21 cellular contexts compared by ENCODE assay signal in the genomic region with DNA sequence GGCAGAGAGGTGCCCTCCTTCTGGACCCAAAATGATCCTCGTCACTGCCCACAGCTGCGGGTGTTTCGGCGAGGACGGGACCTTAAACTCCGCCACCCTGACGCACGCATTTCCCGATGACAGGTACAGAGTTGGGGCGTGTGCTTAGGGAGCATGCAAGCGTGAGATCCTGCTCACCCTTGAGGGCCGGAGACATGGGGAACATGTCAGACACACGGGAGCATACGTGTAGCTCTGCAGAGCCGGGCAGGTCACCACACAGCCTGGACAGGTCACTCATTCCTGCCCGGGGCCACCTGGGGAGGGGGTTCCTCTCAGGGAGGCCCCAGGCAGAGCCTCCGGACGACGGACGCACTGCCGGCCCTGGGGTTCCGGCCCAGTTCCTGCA. TPM values are rescaled to one million over a fixed set of nuclear protein-coding genes. Genes with fewer than 3 reads are reported as not detected.
DNase-seq lines count a peak whose midpoint lies in the region; ATAC-seq lines count a peak whose summit lies in the region.
"Had no signal": no experiment of that assay in that cellular context is flagged by ENCODE, and none has a peak within 500 bp of the region (broad histone marks: within the 10 kb centered on the region; RNA-seq: fewer than 3 reads in every experiment).

No MANE protein-coding gene starts in this region.

- DNase-seq in right cardiac atrium (peak in 2 of 3 donors; percentile 23 to 42), left ventricle myocardium superior (no peak), mesenchymal stem cell (no peak), neuronal stem cell (ENCODE audit: low spot score) (no peak), NCI-H446 treated with DMSO at 0.1 percent for 48 hours (lab: John Stamatoyannopoulos, UW) (no peak), NCI-H524 (lab: John Stamatoyannopoulos, UW) (no peak)
- DNase-seq: 8988T; ACHN; AML-193; BE2C; CD4-positive, alpha-beta T cell; CD8-positive, alpha-beta memory T cell; DMS 273 treated with DMSO at 0.1 percent for 48 hours; DMS79; EL; GDM1; GM23248; HCEC 1CT had no signal

- H2BK15ac ChIP-seq in mesenchymal stem cell (ENCODE audit: low read depth, poor library complexity, severe bottlenecking) (no peak overlapping the region), neuronal stem cell (ENCODE audit: low read length) (peak overlapping the region; percentile 58)

- H3K9ac ChIP-seq in mesenchymal stem cell (ENCODE audit: low read length), result no peak overlapping the region
- no peak overlapping the region for H3K9ac ChIP-seq in neuronal stem cell (ENCODE audit: low read depth, low read length, poor library complexity)
- H3K9ac ChIP-seq: BLaER1 treated with 17β-estradiol and CSF1 and Interleukin-3, amounts not matched to agents 10 nM and 100 nM; GM23248 had no signal

- H3K79me1 ChIP-seq in mesenchymal stem cell (replicated peaks; ENCODE audit: low read length, poor library complexity, severe bottlenecking) (no peaks in the 10 kb centered on the region), neuronal stem cell (ENCODE audit: low read depth, low read length) (peaks cover 6% of the 10 kb centered on the region)

- no peak overlapping the region for H4K8ac ChIP-seq in mesenchymal stem cell (ENCODE audit: low read length)
- H4K8ac ChIP-seq in neuronal stem cell (ENCODE audit: low read depth, low read length), result no peak overlapping the region

- intact Hi-C loops in right cardiac atrium (cut with DNase I) (no loop called here), left ventricle myocardium superior (cut with micrococcal nuclease) (no loop called here)

- H2AK5ac ChIP-seq in mesenchymal stem cell (ENCODE audit: low read length, severe bottlenecking) (no peak overlapping the region), neuronal stem cell (ENCODE audit: low read depth, low read length) (peak overlapping the region; percentile 63)

- WGBS in right cardiac atrium, result 97% methylated on average over 22 of the region's 22 CpGs
- 97% methylated on average over 22 of the region's 22 CpGs for WGBS in mesenchymal stem cell
- no CpG with 5 or more reads among the region's 22 CpGs for WGBS in neuronal stem cell (ENCODE audit: extremely low coverage in 2 of 2, insufficient read length in 2 of 2, insufficient replicate concordance in 1 of 2), 2 donors

- H3K23ac ChIP-seq in mesenchymal stem cell (ENCODE audit: low read length in 2 of 2) (no peak overlapping the region), neuronal stem cell (ENCODE audit: low read depth, low read length, poor library complexity) (no peak overlapping the region)

- H3K14ac ChIP-seq in mesenchymal stem cell (ENCODE audit: low read length in 2 of 2), result no peak overlapping the region
- peak overlapping the region; percentile 21 for H3K14ac ChIP-seq in neuronal stem cell (ENCODE audit: low read length)

- H3K9me3 ChIP-seq in right cardiac atrium (ENCODE audit: control insufficient read depth, low read length), result no peaks in the 10 kb centered on the region
- H3K9me3 ChIP-seq in mesenchymal stem cell (ENCODE audit: control insufficient read depth, low read length), result no peaks in the 10 kb centered on the region
- peaks cover 0 to 1% of the 10 kb centered on the region in 2 donors for H3K9me3 ChIP-seq in neuronal stem cell (replicated peaks in 1 of 2; ENCODE audit: control insufficient read depth in 2 of 2, insufficient read depth in 1 of 2, low read depth in 1 of 2, low read length in 2 of 2)
- H3K9me3 ChIP-seq: A549; BE2C; BLaER1 treated with 17β-estradiol and CSF1 and Interleukin-3, amounts not matched to agents 10 nM and 100 nM had no signal

- no peak overlapping the region for H3K4me3 ChIP-seq in right cardiac atrium (ENCODE audit: low read length)
- H3K4me3 ChIP-seq in mesenchymal stem cell (ENCODE audit: insufficient read depth in 1 of 2, low read depth in 1 of 2, low read length in 2 of 2), result peak overlapping the region in 1 of 2 experiments; percentile 4
- no peak overlapping the region for H3K4me3 ChIP-seq in neuronal stem cell (ENCODE audit: low read length in 2 of 2)
- H3K4me3 ChIP-seq: A549; BLaER1 treated with 17β-estradiol and CSF1 and Interleukin-3, amounts not matched to agents 10 nM and 100 nM; GM12878; GM23248 had no signal

- H4K91ac ChIP-seq in mesenchymal stem cell (ENCODE audit: low read length) (peak overlapping the region; percentile 20), neuronal stem cell (ENCODE audit: low read depth, low read length, poor library complexity) (no peak overlapping the region)

- H2BK120ac ChIP-seq in mesenchymal stem cell (ENCODE audit: low read depth, low read length) (no peak overlapping the region), neuronal stem cell (ENCODE audit: low read depth, low read length) (no peak overlapping the region)

- H2BK12ac ChIP-seq in mesenchymal stem cell (ENCODE audit: low read length in 2 of 2), result no peak overlapping the region
- peak overlapping the region; percentile 58 for H2BK12ac ChIP-seq in neuronal stem cell (ENCODE audit: low read length)

- H2AFZ ChIP-seq in mesenchymal stem cell (ENCODE audit: low read depth, low read length), result no peak overlapping the region
- no peak overlapping the region for H2AFZ ChIP-seq in neuronal stem cell (ENCODE audit: low read length)
- H2AFZ ChIP-seq: GM23248 had no signal

- H3K27me3 ChIP-seq in right cardiac atrium (ENCODE audit: control insufficient read depth, insufficient read depth), result no peaks in the 10 kb centered on the region
- peaks cover 0 to 8% of the 10 kb centered on the region in 2 experiments for H3K27me3 ChIP-seq in mesenchymal stem cell (ENCODE audit: control insufficient read depth in 1 of 2, insufficient read depth in 1 of 2, low read length in 2 of 2)
- no peaks in the 10 kb centered on the region for H3K27me3 ChIP-seq in neuronal stem cell (ENCODE audit: control insufficient read depth in 3 of 3, insufficient read depth in 3 of 3, low read depth in 1 of 3, low read length in 3 of 3)
- H3K27me3 ChIP-seq: BE2C had no signal

- H3K18ac ChIP-seq in mesenchymal stem cell (ENCODE audit: low read depth in 1 of 2, low read length in 2 of 2) (no peak overlapping the region), neuronal stem cell (ENCODE audit: low read length) (peak overlapping the region; percentile 59)

- H3K4me2 ChIP-seq in mesenchymal stem cell (ENCODE audit: low read length, poor library complexity, severe bottlenecking) (no peak overlapping the region), neuronal stem cell (ENCODE audit: insufficient read depth, low read length, poor library complexity, severe bottlenecking) (no peak overlapping the region)
- H3K4me2 ChIP-seq: A549 had no signal

- H2BK5ac ChIP-seq in mesenchymal stem cell (ENCODE audit: low read depth, low read length, poor library complexity, severe bottlenecking) (no peak overlapping the region), neuronal stem cell (ENCODE audit: low read length) (no peak overlapping the region)

- H3K36me3 ChIP-seq in mesenchymal stem cell (ENCODE audit: control insufficient read depth in 1 of 2, insufficient read depth in 2 of 2, low read depth in 1 of 2, low read length in 2 of 2), result peaks cover 0 to 39% of the 10 kb centered on the region in 2 experiments
- peaks cover 0 to 4% of the 10 kb centered on the region in 2 donors for H3K36me3 ChIP-seq in neuronal stem cell (replicated peaks in 1 of 2; ENCODE audit: control insufficient read depth in 2 of 2, insufficient read depth in 2 of 2, low read length in 2 of 2)
- H3K36me3 ChIP-seq: BE2C; BLaER1 treated with 17β-estradiol and CSF1 and Interleukin-3, amounts not matched to agents 10 nM and 100 nM had no signal

- H3K27ac ChIP-seq in right cardiac atrium (ENCODE audit: low read length) (no peak overlapping the region), mesenchymal stem cell (ENCODE audit: low read length, poor library complexity, severe bottlenecking) (no peak overlapping the region), neuronal stem cell (replicated peaks; ENCODE audit: low read length) (no peak overlapping the region)
- H3K27ac ChIP-seq: A549; BLaER1 treated with 17β-estradiol and CSF1 and Interleukin-3, amounts not matched to agents 10 nM and 100 nM; GM23248 had no signal

- H3K4ac ChIP-seq in mesenchymal stem cell (ENCODE audit: low read depth in 1 of 2, low read length in 2 of 2), result no peak overlapping the region
- no peak overlapping the region for H3K4ac ChIP-seq in neuronal stem cell (ENCODE audit: low read length)

- ATAC-seq in right cardiac atrium (peak in 1 of 2 donors; percentile 25), left ventricle myocardium superior (no peak)
- ATAC-seq: A549, GM12878 had no signal

- no peaks in the 10 kb centered on the region for H3K4me1 ChIP-seq in right cardiac atrium (ENCODE audit: control insufficient read depth, insufficient read depth, low read length)
- peaks cover 5% of the 10 kb centered on the region for H3K4me1 ChIP-seq in mesenchymal stem cell (ENCODE audit: control insufficient read depth, insufficient read depth, low read depth, low read length)
- peaks cover 16 to 22% of the 10 kb centered on the region in 2 donors for H3K4me1 ChIP-seq in neuronal stem cell (ENCODE audit: control insufficient read depth in 2 of 2, insufficient read depth in 1 of 2, low read depth in 1 of 2, low read length in 2 of 2)
- H3K4me1 ChIP-seq: A549, BE2C had no signal

RNA-seq across cellular contexts. Expression of a gene that starts 57.6 kb away (rescaled TPM):
- total RNA-seq in right cardiac atrium (10 to 100 TPM; 32.2 to 44.3 (median 38.4) TPM), left ventricle myocardium superior (32.7 TPM)
- 18.3 TPM for polyA plus RNA-seq in right cardiac atrium
- polyA plus RNA-seq in mesenchymal stem cell (2013, experiment 1 of 2), result 23.5 TPM
- polyA plus RNA-seq in mesenchymal stem cell (2013, experiment 2 of 2), result 22.9 TPM
- 6.2 TPM for polyA plus RNA-seq in neuronal stem cell (2013, experiment 1 of 2)
- polyA plus RNA-seq in neuronal stem cell (2013, experiment 2 of 2), result 5.7 TPM

Comparison
In these comparisons a context has a peak if more than half of its experiments do, and no peak if none do; other contexts are left out.
1. DNase-seq: peak in right cardiac atrium (2 of 3); none in left ventricle myocardium superior (single experiment), mesenchymal stem cell (single experiment), neuronal stem cell (single experiment), NCI-H446 treated with DMSO at 0.1 percent for 48 hours (single experiment) and NCI-H524 (0 of 2).